Comparison of ENCODE assay signal across 18 cellular contexts in genomic region chr7:158695056-158695455, GRCh38. TPM values are rescaled to one million over a fixed set of nuclear protein-coding genes. Genes with fewer than 3 reads are reported as not detected.
DNase-seq lines count a peak whose midpoint lies in the region; ATAC-seq and TF ChIP-seq lines count a peak whose summit lies in the region.
"Had no signal": no experiment of that assay in that cellular context is flagged by ENCODE, and none has a peak within 500 bp of the region (broad histone marks: within the 10 kb centered on the region; RNA-seq: fewer than 3 reads in every experiment).

No MANE protein-coding gene starts in this region.

- peaks cover 41% of the 10 kb centered on the region for H3K4me1 Mint-ChIP-seq in T-helper 1 cell treated with Interleukin-12 subunit alpha and Interleukin-12 subunit beta and Interleukin-4 antibody, amounts not matched to agents 30 μg/mL and 1 μg/mL, for 36 hours (ENCODE audit: low read depth)
- peaks cover 44% of the 10 kb centered on the region for H3K4me1 Mint-ChIP-seq in activated CD8-positive, alpha-beta T cell treated with anti-CD3 and anti-CD28 coated beads, Interleukin-2, amount 10 ng/mL, durations not matched to agents 7 days and 5 days (ENCODE audit: low read depth)
- H3K4me1 Mint-ChIP-seq in activated CD8-positive, alpha-beta T cell treated with anti-CD3 and anti-CD28 coated beads for 36 hours (ENCODE audit: low read depth) = peaks cover 9% of the 10 kb centered on the region
- H3K4me1 Mint-ChIP-seq in activated T-helper 17 cell treated with anti-CD3 and anti-CD28 coated beads, Interleukin-2, amount 50 U/mL, for 72 hours = peaks cover 23% of the 10 kb centered on the region
- H3K4me1 Mint-ChIP-seq in nephron progenitor cell = no peaks in the 10 kb centered on the region

- no peak for ATAC-seq in activated CD8-positive, alpha-beta T cell treated with anti-CD3 and anti-CD28 coated beads, Interleukin-2, amount 10 ng/mL, durations not matched to agents 7 days and 5 days
- no peak for ATAC-seq in activated CD8-positive, alpha-beta T cell treated with anti-CD3 and anti-CD28 coated beads for 36 hours
- ATAC-seq in activated T-helper 17 cell treated with anti-CD3 and anti-CD28 coated beads, Interleukin-2, amount 50 U/mL, for 72 hours (replicated peaks) = peak; percentile 59

- no peak for TF ChIP-seq CTCF in activated CD8-positive, alpha-beta T cell treated with anti-CD3 and anti-CD28 coated beads for 36 hours (IDR thresholded peaks at IDR 0.05)
- TF ChIP-seq CTCF in nephron progenitor cell (IDR thresholded peaks at IDR 0.05) = no peak

- no peaks in the 10 kb centered on the region for H3K9me3 Mint-ChIP-seq in T-helper 1 cell treated with Interleukin-12 subunit alpha and Interleukin-12 subunit beta and Interleukin-4 antibody, amounts not matched to agents 30 μg/mL and 1 μg/mL, for 36 hours
- H3K9me3 Mint-ChIP-seq in activated CD8-positive, alpha-beta T cell treated with anti-CD3 and anti-CD28 coated beads, Interleukin-2, amount 10 ng/mL, durations not matched to agents 7 days and 5 days (ENCODE audit: insufficient read depth) = no peaks in the 10 kb centered on the region
- H3K9me3 Mint-ChIP-seq in activated CD8-positive, alpha-beta T cell treated with anti-CD3 and anti-CD28 coated beads for 36 hours = no peaks in the 10 kb centered on the region
- no peaks in the 10 kb centered on the region for H3K9me3 Mint-ChIP-seq in activated T-helper 17 cell treated with anti-CD3 and anti-CD28 coated beads, Interleukin-2, amount 50 U/mL, for 72 hours
- H3K9me3 Mint-ChIP-seq in nephron progenitor cell = no peaks in the 10 kb centered on the region
- H3K9me3 Mint-ChIP-seq: CD8-positive, alpha-beta memory T cell; GM23338 had no signal

- POLR2A ChIA-PET in activated CD8-positive, alpha-beta T cell treated with anti-CD3 and anti-CD28 coated beads, Interleukin-2, amount 10 ng/mL, durations not matched to agents 7 days and 5 days (lab: Charles Lee) = interaction anchor here (1.7 kb wide), 1 partner anchor 282 kb away, joined by 7 read pairs; no protein-coding TSS in a partner anchor
- POLR2A ChIA-PET in activated CD8-positive, alpha-beta T cell treated with anti-CD3 and anti-CD28 coated beads for 36 hours (lab: Charles Lee) = interaction anchor here (0.6 to 3.2 kb wide), 9 partner anchors 8 to 176 kb away, joined by 3 to 13 read pairs (median 3); partner anchors contain the start of gene NCAPG2

- peak overlapping the region; percentile 68 for H3K27ac Mint-ChIP-seq in T-helper 1 cell treated with Interleukin-12 subunit alpha and Interleukin-12 subunit beta and Interleukin-4 antibody, amounts not matched to agents 30 μg/mL and 1 μg/mL, for 36 hours
- peak overlapping the region; percentile 43 for H3K27ac Mint-ChIP-seq in activated CD8-positive, alpha-beta T cell treated with anti-CD3 and anti-CD28 coated beads, Interleukin-2, amount 10 ng/mL, durations not matched to agents 7 days and 5 days
- no peak overlapping the region for H3K27ac Mint-ChIP-seq in activated CD8-positive, alpha-beta T cell treated with anti-CD3 and anti-CD28 coated beads for 36 hours
- H3K27ac Mint-ChIP-seq in activated T-helper 17 cell treated with anti-CD3 and anti-CD28 coated beads, Interleukin-2, amount 50 U/mL, for 72 hours = peak overlapping the region; percentile 70
- H3K27ac Mint-ChIP-seq in nephron progenitor cell = peak overlapping the region; percentile 34
- H3K27ac Mint-ChIP-seq: GM23338 had no signal

- CTCF ChIA-PET in activated CD8-positive, alpha-beta T cell treated with anti-CD3 and anti-CD28 coated beads, Interleukin-2, amount 10 ng/mL, durations not matched to agents 7 days and 5 days (lab: Charles Lee) = interaction anchor here (0.8 to 6.1 kb wide), 2 partner anchors 47 to 282 kb away, joined by 3 to 33 read pairs; no protein-coding TSS in a partner anchor
- CTCF ChIA-PET in activated CD8-positive, alpha-beta T cell treated with anti-CD3 and anti-CD28 coated beads for 36 hours (lab: Charles Lee) = interaction anchor here (0.9 to 1.8 kb wide), 3 partner anchors 10 to 282 kb away, joined by 3 to 7 read pairs (median 3); partner anchors contain the start of gene NCAPG2

- DNase-seq in T-helper 1 cell (no peak), nephron progenitor cell (no peak), NCI-H1436 treated with DMSO at 0.1 percent for 48 hours (lab: John Stamatoyannopoulos, UW) (no peak)
- DNase-seq in activated CD8-positive, alpha-beta T cell treated with anti-CD3 and anti-CD28 coated beads, Interleukin-2, amount 10 ng/mL, durations not matched to agents 7 days and 5 days = no peak
- DNase-seq in activated CD8-positive, alpha-beta T cell treated with anti-CD3 and anti-CD28 coated beads for 36 hours = no peak
- no peak for DNase-seq in stimulated activated CD4-positive, alpha-beta T cell treated with anti-CD3 and anti-CD28 coated beads, Interleukin-1b, Interleukin-23, amount 100 ng/mL, for 48 hours
- DNase-seq: ACHN; Calu3; CD8-positive, alpha-beta memory T cell; DMS153; NCI-H1105; NCI-H2081; NCI-H2171; NCI-H524 treated with DMSO at 0.1 percent for 48 hours; Peyer's patch had no signal

- intact Hi-C loops in activated CD8-positive, alpha-beta T cell treated with anti-CD3 and anti-CD28 coated beads for 36 hours (cut with micrococcal nuclease) = no loop called here

- no peak overlapping the region for H3K4me3 Mint-ChIP-seq in T-helper 1 cell treated with Interleukin-12 subunit alpha and Interleukin-12 subunit beta and Interleukin-4 antibody, amounts not matched to agents 30 μg/mL and 1 μg/mL, for 36 hours
- H3K4me3 Mint-ChIP-seq in activated CD8-positive, alpha-beta T cell treated with anti-CD3 and anti-CD28 coated beads, Interleukin-2, amount 10 ng/mL, durations not matched to agents 7 days and 5 days = no peak overlapping the region
- no peak overlapping the region for H3K4me3 Mint-ChIP-seq in activated CD8-positive, alpha-beta T cell treated with anti-CD3 and anti-CD28 coated beads for 36 hours
- no peak overlapping the region for H3K4me3 Mint-ChIP-seq in activated T-helper 17 cell treated with anti-CD3 and anti-CD28 coated beads, Interleukin-2, amount 50 U/mL, for 72 hours
- no peak overlapping the region for H3K4me3 Mint-ChIP-seq in nephron progenitor cell
- H3K4me3 Mint-ChIP-seq: GM23338 had no signal

- peaks cover 43% of the 10 kb centered on the region for H3K36me3 Mint-ChIP-seq in T-helper 1 cell treated with Interleukin-12 subunit alpha and Interleukin-12 subunit beta and Interleukin-4 antibody, amounts not matched to agents 30 μg/mL and 1 μg/mL, for 36 hours (ENCODE audit: low read depth)
- peaks cover 74% of the 10 kb centered on the region for H3K36me3 Mint-ChIP-seq in activated CD8-positive, alpha-beta T cell treated with anti-CD3 and anti-CD28 coated beads, Interleukin-2, amount 10 ng/mL, durations not matched to agents 7 days and 5 days (ENCODE audit: low read depth)
- H3K36me3 Mint-ChIP-seq in activated CD8-positive, alpha-beta T cell treated with anti-CD3 and anti-CD28 coated beads for 36 hours (ENCODE audit: low read depth) = peaks cover 53% of the 10 kb centered on the region
- H3K36me3 Mint-ChIP-seq in activated T-helper 17 cell treated with anti-CD3 and anti-CD28 coated beads, Interleukin-2, amount 50 U/mL, for 72 hours (ENCODE audit: low read depth) = peaks cover 82% of the 10 kb centered on the region
- peaks cover 38% of the 10 kb centered on the region for H3K36me3 Mint-ChIP-seq in nephron progenitor cell (ENCODE audit: low read depth)

- no peaks in the 10 kb centered on the region for H3K27me3 Mint-ChIP-seq in T-helper 1 cell treated with Interleukin-12 subunit alpha and Interleukin-12 subunit beta and Interleukin-4 antibody, amounts not matched to agents 30 μg/mL and 1 μg/mL, for 36 hours (ENCODE audit: low read depth)
- no peaks in the 10 kb centered on the region for H3K27me3 Mint-ChIP-seq in activated CD8-positive, alpha-beta T cell treated with anti-CD3 and anti-CD28 coated beads, Interleukin-2, amount 10 ng/mL, durations not matched to agents 7 days and 5 days (ENCODE audit: low read depth)
- H3K27me3 Mint-ChIP-seq in activated CD8-positive, alpha-beta T cell treated with anti-CD3 and anti-CD28 coated beads for 36 hours = no peaks in the 10 kb centered on the region
- no peaks in the 10 kb centered on the region for H3K27me3 Mint-ChIP-seq in activated T-helper 17 cell treated with anti-CD3 and anti-CD28 coated beads, Interleukin-2, amount 50 U/mL, for 72 hours
- H3K27me3 Mint-ChIP-seq in nephron progenitor cell (ENCODE audit: low read depth, poor library complexity) = no peaks in the 10 kb centered on the region
- H3K27me3 Mint-ChIP-seq: CD8-positive, alpha-beta memory T cell had no signal

RNA-seq across cellular contexts. Expression of gene NCAPG2, which starts 9.5 kb away (rescaled TPM):
- 100 to 1,000 TPM; 154 TPM for total RNA-seq in activated CD8-positive, alpha-beta T cell treated with anti-CD3 and anti-CD28 coated beads, Interleukin-2, amount 10 ng/mL, durations not matched to agents 7 days and 5 days
- total RNA-seq in activated CD8-positive, alpha-beta T cell treated with anti-CD3 and anti-CD28 coated beads for 36 hours = 100 to 1,000 TPM; 108 to 113 TPM
- 100 to 1,000 TPM; 129 to 141 TPM for total RNA-seq in activated T-helper 17 cell treated with anti-CD3 and anti-CD28 coated beads, Interleukin-2, amount 50 U/mL, for 72 hours
